In genomic region chr3:172359231-172359630, GRCh38 we compare ENCODE assay signal across 14 cellular contexts.
A peak's percentile ranks its signal among the peaks of the same experiment; 100 is the strongest.
DNase-seq lines count a peak whose midpoint lies in the region; TF ChIP-seq lines count a peak whose summit lies in the region.
"Had no signal": no experiment of that assay in that cellular context is flagged by ENCODE, and none has a peak within 500 bp of the region (broad histone marks: within the 10 kb centered on the region; RNA-seq: fewer than 3 reads in every experiment).

No MANE protein-coding gene starts in this region.

- WGBS in endodermal cell (ENCODE audit: insufficient coverage in 1 of 2, insufficient read length in 1 of 2), 2 experiments: 88 to 95% methylated on average over 1 of the region's 1 CpG

- no peaks in the 10 kb centered on the region for H3K9me3 ChIP-seq in endodermal cell (ENCODE audit: control insufficient read depth, low read length)
- H3K9me3 ChIP-seq in SJCRH30 (replicated peaks): no peaks in the 10 kb centered on the region

- H3K4me3 Mint-ChIP-seq in endodermal cell (no peak overlapping the region), osteocyte (ENCODE audit: unreplicated experiment) (no peak overlapping the region)

- TF ChIP-seq CTCF in endodermal cell (conservative IDR thresholded peaks at IDR 0.05) (peak; percentile 48), osteocyte (IDR thresholded peaks at IDR 0.05) (no peak)

- H3K36me3 Mint-ChIP-seq in endodermal cell (ENCODE audit: low read depth) (peaks cover 60% of the 10 kb centered on the region), osteocyte (ENCODE audit: unreplicated experiment) (peaks cover 47% of the 10 kb centered on the region)

- H3K4me3 ChIP-seq in endodermal cell (ENCODE audit: low read length) (no peak overlapping the region), SJCRH30 (no peak overlapping the region)

- H3K27ac Mint-ChIP-seq in endodermal cell: no peak overlapping the region
- peak overlapping the region; percentile 15 for H3K27ac Mint-ChIP-seq in osteocyte (ENCODE audit: unreplicated experiment)

- no peak overlapping the region for H3K9ac ChIP-seq in endodermal cell (ENCODE audit: extremely low read depth, low read length, poor library complexity, severe bottlenecking)

- H3K4me1 Mint-ChIP-seq in endodermal cell (no peaks in the 10 kb centered on the region), osteocyte (ENCODE audit: unreplicated experiment) (peaks cover 22% of the 10 kb centered on the region)

- H3K4me1 ChIP-seq in endodermal cell (ENCODE audit: control insufficient read depth, insufficient read depth, low read length) (no peaks in the 10 kb centered on the region), SJCRH30 (no peaks in the 10 kb centered on the region)

- H3K27ac ChIP-seq in endodermal cell (ENCODE audit: low read depth, low read length): no peak overlapping the region
- no peak overlapping the region for H3K27ac ChIP-seq in SJCRH30
- no peak overlapping the region for H3K27ac ChIP-seq in caudate nucleus (ENCODE audit: low read depth, low read length)

- H3K27me3 ChIP-seq in endodermal cell (ENCODE audit: control insufficient read depth, insufficient read depth, low read length, poor library complexity, severe bottlenecking) (no peaks in the 10 kb centered on the region), SJCRH30 (no peaks in the 10 kb centered on the region)

- H3K27me3 Mint-ChIP-seq in endodermal cell (ENCODE audit: insufficient read depth): no peaks in the 10 kb centered on the region
- no peaks in the 10 kb centered on the region for H3K27me3 Mint-ChIP-seq in osteocyte (ENCODE audit: unreplicated experiment)

- DNase-seq in DMS 273 (lab: John Stamatoyannopoulos, UW; ENCODE audit: unreplicated experiment) (peak; percentile 4), DMS 273 treated with DMSO at 0.1 percent for 48 hours (lab: John Stamatoyannopoulos, UW) (no peak), NCI-H146 (lab: John Stamatoyannopoulos, UW) (peak; percentile 19), endodermal cell (no peak), osteocyte (ENCODE audit: extremely low spot score, unreplicated experiment) (no peak), SJCRH30 (no peak), superior temporal gyrus (ENCODE audit: extremely low spot score) (no peak), caudate nucleus (lab: John Stamatoyannopoulos, UW) (no peak)
- DNase-seq: 8988T, C1 segment of cervical spinal cord, KBM-7, NCI-H1092 treated with DMSO at 0.1 percent for 48 hours, NCI-H187, NCI-H524 had no signal

- H3K36me3 ChIP-seq in endodermal cell (ENCODE audit: control insufficient read depth, insufficient read depth, low read length) (peaks cover 90% of the 10 kb centered on the region), SJCRH30 (peaks cover 56% of the 10 kb centered on the region)

- H3K9me3 Mint-ChIP-seq in endodermal cell: no peaks in the 10 kb centered on the region
- no peaks in the 10 kb centered on the region for H3K9me3 Mint-ChIP-seq in osteocyte (ENCODE audit: unreplicated experiment)

Comparison
In these comparisons a context has a peak if more than half of its experiments do, and no peak if none do; other contexts are left out.
1. DNase-seq: peak in DMS 273 (single experiment) and NCI-H146 (single experiment); none in DMS 273 treated with DMSO at 0.1 percent for 48 hours (single experiment), endodermal cell (single experiment), osteocyte (single experiment), SJCRH30 (0 of 2), superior temporal gyrus (single experiment) and caudate nucleus (0 of 61).